In genomic region chr4:17560065-17560673, GRCh38 we compare ENCODE assay signal across 1 cellular context.
TF ChIP-seq lines count a peak whose summit lies in the region.

No MANE protein-coding gene starts in this region.

TF ChIP-seq in HepG2, 621 proteins besides CTCF, POLR2A, EP300 and RAD21 (continued from another document and continues in another):
- TF ChIP-seq ZNF121 (CRISPR knock-in tag; IDR thresholded peaks at IDR 0.05) (no peak), NR1H2 (CRISPR knock-in tag; IDR thresholded peaks at IDR 0.05; ENCODE audit: borderline replicate concordance, low read depth) (no peak), ZFP90 (CRISPR knock-in tag; IDR thresholded peaks at IDR 0.05; ENCODE audit: borderline replicate concordance) (no peak), MTA3 (CRISPR knock-in tag; IDR thresholded peaks at IDR 0.05) (no peak), CHCHD3 (CRISPR knock-in tag; IDR thresholded peaks at IDR 0.05) (no peak), HDAC6 (IDR thresholded peaks at IDR 0.05; ENCODE audit: low read depth, low read length) (no peak), ZNF501 (CRISPR knock-in tag; IDR thresholded peaks at IDR 0.05) (no peak), SMAD1 (CRISPR knock-in tag; IDR thresholded peaks at IDR 0.05; ENCODE audit: borderline replicate concordance, low read depth) (no peak), NKX3-1 (CRISPR knock-in tag; IDR thresholded peaks at IDR 0.05) (no peak), ZNF292 (CRISPR knock-in tag; IDR thresholded peaks at IDR 0.05; ENCODE audit: borderline replicate concordance, low read depth) (no peak), PLRG1 (conservative IDR thresholded peaks at IDR 0.05) (no peak), PHF8 (CRISPR knock-in tag; IDR thresholded peaks at IDR 0.05) (no peak), ZNF713 (CRISPR knock-in tag; IDR thresholded peaks at IDR 0.05) (no peak), CENPX (CRISPR knock-in tag; IDR thresholded peaks at IDR 0.05) (no peak), ISL2 (CRISPR knock-in tag; IDR thresholded peaks at IDR 0.05) (no peak), CEBPB (IDR thresholded peaks at IDR 0.05; ENCODE audit: borderline replicate concordance, low read depth, low read length) (peak; percentile 90), ZNF441 (CRISPR knock-in tag; IDR thresholded peaks at IDR 0.05; ENCODE audit: borderline replicate concordance) (0 out of 2 replicates have a peak, but pooled peaks have one; percentile 13), ZNF574 (CRISPR knock-in tag; IDR thresholded peaks at IDR 0.05) (no peak; the same call in none of the 2 replicates), NFE2L1 (CRISPR knock-in tag; IDR thresholded peaks at IDR 0.05; ENCODE audit: borderline replicate concordance) (no peak), ZNF460 (CRISPR knock-in tag; IDR thresholded peaks at IDR 0.05; ENCODE audit: borderline replicate concordance) (no peak), ZBTB2 (CRISPR knock-in tag; IDR thresholded peaks at IDR 0.05; ENCODE audit: low read depth) (no peak), HNF1B (CRISPR knock-in tag; IDR thresholded peaks at IDR 0.05) (no peak), TCF7L2 (IDR thresholded peaks at IDR 0.05; ENCODE audit: low read depth, low read length) (no peak), ZNF33B (CRISPR knock-in tag; IDR thresholded peaks at IDR 0.05) (no peak), ZMYM2 (CRISPR knock-in tag; IDR thresholded peaks at IDR 0.05) (peak; percentile 83; the same call in 1 of the 2 replicates), NR2F1 (CRISPR knock-in tag; IDR thresholded peaks at IDR 0.05) (peak in 1 of 2 experiments; percentile 38; a peak in 1 of 4 replicates), TBX2 (CRISPR knock-in tag; IDR thresholded peaks at IDR 0.05; ENCODE audit: borderline replicate concordance) (no peak), MTF2 (CRISPR knock-in tag; IDR thresholded peaks at IDR 0.05; ENCODE audit: borderline replicate concordance) (no peak), ZBTB7B (CRISPR knock-in tag; IDR thresholded peaks at IDR 0.05) (peak; percentile 40; the same call in 1 of the 2 replicates), RCOR2 (CRISPR knock-in tag; IDR thresholded peaks at IDR 0.05) (peak; percentile 45; the same call in 1 of the 2 replicates), ZNF703 (CRISPR knock-in tag; IDR thresholded peaks at IDR 0.05; ENCODE audit: borderline replicate concordance) (no peak), GMEB1 (CRISPR knock-in tag; IDR thresholded peaks at IDR 0.05; ENCODE audit: borderline replicate concordance) (no peak), SALL2 (CRISPR knock-in tag; IDR thresholded peaks at IDR 0.05) (no peak), ZBTB46 (CRISPR knock-in tag; IDR thresholded peaks at IDR 0.05; ENCODE audit: borderline replicate concordance) (no peak), IKZF5 (CRISPR knock-in tag; IDR thresholded peaks at IDR 0.05) (no peak), ZNF546 (CRISPR knock-in tag; conservative IDR thresholded peaks at IDR 0.05) (no peak), NFRKB (IDR thresholded peaks at IDR 0.05) (no peak), YEATS4 (CRISPR knock-in tag; IDR thresholded peaks at IDR 0.05; ENCODE audit: borderline replicate concordance) (no peak), TOE1 (CRISPR knock-in tag; IDR thresholded peaks at IDR 0.05) (no peak), ZNF7 (CRISPR knock-in tag; IDR thresholded peaks at IDR 0.05) (no peak), ZFAT (CRISPR knock-in tag; conservative IDR thresholded peaks at IDR 0.05) (no peak), THYN1 (CRISPR knock-in tag; IDR thresholded peaks at IDR 0.05; ENCODE audit: borderline replicate concordance, low read depth) (no peak)
- TF ChIP-seq, protein P1, sequence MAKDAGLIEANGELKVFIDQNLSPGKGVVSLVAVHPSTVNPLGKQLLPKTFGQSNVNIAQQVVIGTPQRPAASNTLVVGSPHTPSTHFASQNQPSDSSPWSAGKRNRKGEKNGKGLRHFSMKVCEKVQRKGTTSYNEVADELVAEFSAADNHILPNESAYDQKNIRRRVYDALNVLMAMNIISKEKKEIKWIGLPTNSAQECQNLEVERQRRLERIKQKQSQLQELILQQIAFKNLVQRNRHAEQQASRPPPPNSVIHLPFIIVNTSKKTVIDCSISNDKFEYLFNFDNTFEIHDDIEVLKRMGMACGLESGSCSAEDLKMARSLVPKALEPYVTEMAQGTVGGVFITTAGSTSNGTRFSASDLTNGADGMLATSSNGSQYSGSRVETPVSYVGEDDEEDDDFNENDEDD (CRISPR knock-in tag; IDR thresholded peaks at IDR 0.05; ENCODE audit: borderline replicate concordance) = no peak
- TF ChIP-seq, protein P2, sequence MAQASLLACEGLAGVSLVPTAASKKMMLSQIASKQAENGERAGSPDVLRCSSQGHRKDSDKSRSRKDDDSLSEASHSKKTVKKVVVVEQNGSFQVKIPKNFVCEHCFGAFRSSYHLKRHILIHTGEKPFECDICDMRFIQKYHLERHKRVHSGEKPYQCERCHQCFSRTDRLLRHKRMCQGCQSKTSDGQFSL (CRISPR knock-in tag; IDR thresholded peaks at IDR 0.05) = no peak
- TF ChIP-seq, protein P3, sequence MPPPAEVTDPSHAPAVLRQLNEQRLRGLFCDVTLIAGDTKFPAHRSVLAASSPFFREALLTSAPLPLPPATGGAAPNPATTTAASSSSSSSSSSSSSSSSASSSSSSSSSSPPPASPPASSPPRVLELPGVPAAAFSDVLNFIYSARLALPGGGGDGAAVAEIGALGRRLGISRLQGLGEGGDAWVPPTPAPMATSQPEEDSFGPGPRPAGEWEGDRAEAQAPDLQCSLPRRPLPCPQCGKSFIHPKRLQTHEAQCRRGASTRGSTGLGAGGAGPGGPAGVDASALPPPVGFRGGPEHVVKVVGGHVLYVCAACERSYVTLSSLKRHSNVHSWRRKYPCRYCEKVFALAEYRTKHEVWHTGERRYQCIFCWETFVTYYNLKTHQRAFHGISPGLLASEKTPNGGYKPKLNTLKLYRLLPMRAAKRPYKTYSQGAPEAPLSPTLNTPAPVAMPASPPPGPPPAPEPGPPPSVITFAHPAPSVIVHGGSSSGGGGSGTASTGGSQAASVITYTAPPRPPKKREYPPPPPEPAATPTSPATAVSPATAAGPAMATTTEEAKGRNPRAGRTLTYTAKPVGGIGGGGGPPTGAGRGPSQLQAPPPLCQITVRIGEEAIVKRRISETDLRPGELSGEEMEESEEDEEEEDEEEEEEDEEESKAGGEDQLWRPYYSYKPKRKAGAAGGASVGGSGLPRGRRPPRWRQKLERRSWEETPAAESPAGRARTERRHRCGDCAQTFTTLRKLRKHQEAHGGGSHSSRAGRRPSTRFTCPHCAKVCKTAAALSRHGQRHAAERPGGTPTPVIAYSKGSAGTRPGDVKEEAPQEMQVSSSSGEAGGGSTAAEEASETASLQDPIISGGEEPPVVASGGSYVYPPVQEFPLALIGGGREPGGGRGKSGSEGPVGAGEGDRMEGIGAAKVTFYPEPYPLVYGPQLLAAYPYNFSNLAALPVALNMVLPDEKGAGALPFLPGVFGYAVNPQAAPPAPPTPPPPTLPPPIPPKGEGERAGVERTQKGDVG (CRISPR knock-in tag; IDR thresholded peaks at IDR 0.05; ENCODE audit: borderline replicate concordance) = no peak
- TF ChIP-seq, protein P4, sequence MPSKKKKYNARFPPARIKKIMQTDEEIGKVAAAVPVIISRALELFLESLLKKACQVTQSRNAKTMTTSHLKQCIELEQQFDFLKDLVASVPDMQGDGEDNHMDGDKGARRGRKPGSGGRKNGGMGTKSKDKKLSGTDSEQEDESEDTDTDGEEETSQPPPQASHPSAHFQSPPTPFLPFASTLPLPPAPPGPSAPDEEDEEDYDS (CRISPR knock-in tag; IDR thresholded peaks at IDR 0.05) = no peak; the same call in 1 of the 2 replicates
- TF ChIP-seq, protein P5, sequence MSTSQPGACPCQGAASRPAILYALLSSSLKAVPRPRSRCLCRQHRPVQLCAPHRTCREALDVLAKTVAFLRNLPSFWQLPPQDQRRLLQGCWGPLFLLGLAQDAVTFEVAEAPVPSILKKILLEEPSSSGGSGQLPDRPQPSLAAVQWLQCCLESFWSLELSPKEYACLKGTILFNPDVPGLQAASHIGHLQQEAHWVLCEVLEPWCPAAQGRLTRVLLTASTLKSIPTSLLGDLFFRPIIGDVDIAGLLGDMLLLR (CRISPR knock-in tag; IDR thresholded peaks at IDR 0.05) = no peak
- TF ChIP-seq, protein P6, sequence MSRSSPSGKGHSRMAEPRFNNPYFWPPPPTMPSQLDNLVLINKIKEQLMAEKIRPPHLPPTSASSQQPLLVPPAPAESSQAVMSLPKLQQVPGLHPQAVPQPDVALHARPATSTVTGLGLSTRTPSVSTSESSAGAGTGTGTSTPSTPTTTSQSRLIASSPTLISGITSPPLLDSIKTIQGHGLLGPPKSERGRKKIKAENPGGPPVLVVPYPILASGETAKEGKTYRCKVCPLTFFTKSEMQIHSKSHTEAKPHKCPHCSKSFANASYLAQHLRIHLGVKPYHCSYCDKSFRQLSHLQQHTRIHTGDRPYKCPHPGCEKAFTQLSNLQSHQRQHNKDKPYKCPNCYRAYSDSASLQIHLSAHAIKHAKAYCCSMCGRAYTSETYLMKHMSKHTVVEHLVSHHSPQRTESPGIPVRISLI (CRISPR knock-in tag; IDR thresholded peaks at IDR 0.05; ENCODE audit: borderline replicate concordance) = no peak
